9 cellular contexts compared by ENCODE assay signal in genomic region chr16:10579575-10579964, GRCh38. TPM values are rescaled to one million over a fixed set of nuclear protein-coding genes. Genes with fewer than 3 reads are reported as not detected.
A peak's percentile ranks its signal among the peaks of the same experiment; 100 is the strongest.
DNase-seq lines count a peak whose midpoint lies in the region; ATAC-seq, FAIRE-seq and TF ChIP-seq lines count a peak whose summit lies in the region.
"Had no signal": no experiment of that assay in that cellular context is flagged by ENCODE, and none has a peak within 500 bp of the region (broad histone marks: within the 10 kb centered on the region; RNA-seq: fewer than 3 reads in every experiment).

No MANE protein-coding gene starts in this region.

- H3K27ac ChIP-seq in HEK293 (ENCODE audit: extremely low read depth, low read depth, low read length) (no peak overlapping the region), layer of hippocampus (ENCODE audit: low read depth, low read length) (peak overlapping the region; percentile 73), small intestine (ENCODE audit: low read depth in 1 of 2, low read length in 1 of 2) (peak overlapping the region in 1 of 2 donors; percentile 92)

- POLR2A ChIA-PET in HEK293 (lab: Yijun Ruan, JAX): interaction anchor here (1.2 to 2.4 kb wide), 3 partner anchors 12 to 165 kb away, joined by 3 to 10 read pairs (median 4); partner anchors contain the start of gene NUBP1
- POLR2A ChIA-PET in activated CD8-positive, alpha-beta T cell treated with anti-CD3 and anti-CD28 coated beads for 36 hours (lab: Charles Lee): no interaction called here

- TF ChIP-seq CTCF in HEK293 (tag by site-specific recombination; IDR thresholded peaks at IDR 0.05) (no peak), brain (conservative IDR thresholded peaks at IDR 0.05) (no peak)
- TF ChIP-seq CTCF in activated CD8-positive, alpha-beta T cell treated with anti-CD3 and anti-CD28 coated beads for 36 hours (IDR thresholded peaks at IDR 0.05): no peak

- H3K27me3 ChIP-seq in layer of hippocampus (ENCODE audit: control insufficient read depth, insufficient read depth, low read length) (peaks cover 6% of the 10 kb centered on the region), small intestine (ENCODE audit: control insufficient read depth in 2 of 2, insufficient read depth in 2 of 2, low read length in 2 of 2) (no peaks in the 10 kb centered on the region)

- H3K27ac Mint-ChIP-seq in brain: peak overlapping the region in 4 of 5 experiments; percentile 19 to 81 (median 54)
- no peak overlapping the region for H3K27ac Mint-ChIP-seq in activated CD8-positive, alpha-beta T cell treated with anti-CD3 and anti-CD28 coated beads for 36 hours

- peak overlapping the region; percentile 73 to 86 (median 83) for H3K4me3 Mint-ChIP-seq in brain
- no peak overlapping the region for H3K4me3 Mint-ChIP-seq in activated CD8-positive, alpha-beta T cell treated with anti-CD3 and anti-CD28 coated beads for 36 hours

- H3K36me3 Mint-ChIP-seq in brain: no peaks in the 10 kb centered on the region
- H3K36me3 Mint-ChIP-seq in activated CD8-positive, alpha-beta T cell treated with anti-CD3 and anti-CD28 coated beads for 36 hours (ENCODE audit: low read depth): no peaks in the 10 kb centered on the region

- H3K4me3 ChIP-seq in HEK293 (ENCODE audit: low read depth, low read length) (peak overlapping the region; percentile 74), small intestine (ENCODE audit: low read depth in 1 of 2, low read length in 2 of 2) (peak overlapping the region; percentile 68 to 72)

- WGBS in small intestine, 3 donors: 5 to 26% (median 14%) methylated on average over 6 of the region's 6 CpGs

- ATAC-seq in GM21825 (IDR thresholded peaks at IDR 0.05; ENCODE audit: unreplicated experiment): no peak
- no peak for ATAC-seq in activated CD8-positive, alpha-beta T cell treated with anti-CD3 and anti-CD28 coated beads for 36 hours

- H3K36me3 ChIP-seq in HEK293 (ENCODE audit: control insufficient read depth in 2 of 2, insufficient read depth in 1 of 2, low read length in 2 of 2): no peaks in the 10 kb centered on the region
- H3K36me3 ChIP-seq in small intestine (ENCODE audit: control insufficient read depth in 2 of 2, insufficient read depth in 2 of 2, low read length in 2 of 2): no peaks in the 10 kb centered on the region

- DNase-seq in small intestine (no peak), kidney glomerular epithelial cell (lab: John Stamatoyannopoulos, UW) (no peak), occipital lobe (lab: John Stamatoyannopoulos, UW) (no peak)
- DNase-seq in activated CD8-positive, alpha-beta T cell treated with anti-CD3 and anti-CD28 coated beads for 36 hours: no peak
- DNase-seq: SHP77 had no signal

- CTCF ChIA-PET in HEK293 (lab: Yijun Ruan, JAX): interaction anchor here (0.6 to 1.8 kb wide), 8 partner anchors 12 to 118 kb away, joined by 3 to 11 read pairs (median 4); no protein-coding TSS in a partner anchor
- CTCF ChIA-PET in activated CD8-positive, alpha-beta T cell treated with anti-CD3 and anti-CD28 coated beads for 36 hours (lab: Charles Lee): no interaction called here

- H3K27me3 Mint-ChIP-seq in brain: peaks cover 32% of the 10 kb centered on the region
- peaks cover 36% of the 10 kb centered on the region for H3K27me3 Mint-ChIP-seq in activated CD8-positive, alpha-beta T cell treated with anti-CD3 and anti-CD28 coated beads for 36 hours

- H3K4me1 ChIP-seq in HEK293 (ENCODE audit: control insufficient read depth, insufficient read depth, low read length) (peaks cover 5% of the 10 kb centered on the region; the same call in 1 of the 2 replicates), small intestine (ENCODE audit: control insufficient read depth in 2 of 2, insufficient read depth in 1 of 2, low read depth in 1 of 2, low read length in 1 of 2) (peaks cover 0 to 4% of the 10 kb centered on the region in 2 donors)

- H3K9me3 ChIP-seq in HEK293 (ENCODE audit: control insufficient read depth, insufficient read depth, low read depth, low read length) (no peaks in the 10 kb centered on the region), small intestine (ENCODE audit: control insufficient read depth, low read depth) (no peaks in the 10 kb centered on the region)

- H3K9me3 Mint-ChIP-seq in brain: no peaks in the 10 kb centered on the region
- no peaks in the 10 kb centered on the region for H3K9me3 Mint-ChIP-seq in activated CD8-positive, alpha-beta T cell treated with anti-CD3 and anti-CD28 coated beads for 36 hours

- H3K4me1 Mint-ChIP-seq in brain: peaks cover 54% of the 10 kb centered on the region
- no peaks in the 10 kb centered on the region for H3K4me1 Mint-ChIP-seq in activated CD8-positive, alpha-beta T cell treated with anti-CD3 and anti-CD28 coated beads for 36 hours (ENCODE audit: low read depth)

- intact Hi-C loops in activated CD8-positive, alpha-beta T cell treated with anti-CD3 and anti-CD28 coated beads for 36 hours (cut with micrococcal nuclease): no loop called here

- FAIRE-seq in small intestine (lab: Jason Lieb, UNC): no peak

TF ChIP-seq in HEK293, 187 proteins besides CTCF, POLR2A, EP300 and RAD21:
- TF ChIP-seq ZSCAN4 (tag by site-specific recombination; IDR thresholded peaks at IDR 0.05): peak; percentile 92
- no peak for TF ChIP-seq ZXDB (tag by site-specific recombination; IDR thresholded peaks at IDR 0.05)

RNA-seq across cellular contexts. Expression of gene EMP2, which starts 0.8 kb away (rescaled TPM):
- 36.6 TPM for polyA plus RNA-seq in brain (ENCODE audit: insufficient read depth, low read depth, low replicate concordance)
- 10 to 100 TPM in 1 of 3 donors, 1 to 10 TPM in 2; 2.2 to 46.9 (median 2.5) TPM for polyA plus RNA-seq in small intestine
- total RNA-seq in activated CD8-positive, alpha-beta T cell treated with anti-CD3 and anti-CD28 coated beads for 36 hours: not detected
- total RNA-seq in occipital lobe: 3.4 TPM
